13 cellular contexts compared by ENCODE assay signal in the genomic region with DNA sequence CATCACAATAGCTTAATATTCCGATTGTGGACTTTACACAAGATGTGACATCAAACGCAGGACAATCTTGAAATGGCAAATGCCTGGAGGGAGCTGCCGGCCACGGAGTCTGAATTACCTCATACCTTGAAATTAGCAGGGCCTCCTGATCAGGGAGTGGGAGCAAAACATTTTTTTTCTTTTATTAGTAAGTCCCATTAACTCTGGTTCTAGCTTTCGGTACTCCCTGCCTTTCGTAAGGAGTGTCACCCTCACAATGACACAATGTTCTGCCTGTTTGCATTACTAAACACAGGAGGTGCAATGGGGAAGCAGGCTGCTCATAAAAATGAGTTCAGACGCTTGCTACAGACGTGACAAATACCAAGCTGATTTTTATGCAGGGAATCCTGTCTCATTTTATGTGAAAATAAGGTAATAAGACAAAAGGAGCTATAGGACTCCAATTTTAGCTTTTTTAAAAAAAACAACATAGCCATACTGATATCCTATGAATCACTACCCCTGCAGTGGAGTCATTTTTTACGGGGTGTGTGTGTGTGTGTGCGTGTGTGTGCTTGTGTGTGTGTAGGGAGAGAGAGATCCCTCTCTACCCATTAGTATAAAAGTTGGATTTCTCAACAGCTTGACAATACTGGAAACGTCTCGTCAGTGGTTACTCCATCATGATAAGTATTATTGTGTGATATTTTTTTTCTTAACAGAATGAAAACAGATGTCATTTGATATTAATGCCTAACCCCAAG.
DNase-seq lines count a peak whose midpoint lies in the region; ATAC-seq and TF ChIP-seq lines count a peak whose summit lies in the region.
"Had no signal": no experiment of that assay in that cellular context is flagged by ENCODE, and none has a peak within 500 bp of the region (broad histone marks: within the 10 kb centered on the region; RNA-seq: fewer than 3 reads in every experiment).

No MANE protein-coding gene starts in this region.

- no peaks in the 10 kb centered on the region for H3K79me2 ChIP-seq in PC-3 (ENCODE audit: low read length)

- H3K4me3 ChIP-seq in PC-3 (ENCODE audit: low read length) (peak overlapping the region; percentile 20; the same call in 1 of the 2 replicates), esophagus squamous epithelium (no peak overlapping the region)
- H3K4me3 ChIP-seq: coronary artery had no signal

- ATAC-seq in PC-3 (peak; percentile 45), sciatic nerve (peak; percentile 78), HG03439 (IDR thresholded peaks at IDR 0.05; ENCODE audit: unreplicated experiment) (no peak), HG02588 (IDR thresholded peaks at IDR 0.05; ENCODE audit: unreplicated experiment) (no peak), HG03095 (IDR thresholded peaks at IDR 0.05; ENCODE audit: unreplicated experiment) (no peak)
- ATAC-seq: stimulated activated naive CD8-positive, alpha-beta T cell treated with anti-CD3 and anti-CD28 coated beads, Interleukin-15, Interleukin-2, amounts not matched to agents 100 U/mL and 50 U/mL, for 24 hours had no signal

- H3K9me2 ChIP-seq in PC-3 (replicated peaks; ENCODE audit: low read length): no peaks in the 10 kb centered on the region

- peak overlapping the region; percentile 92 for H3K27ac ChIP-seq in PC-3 (ENCODE audit: low read length)
- H3K27ac ChIP-seq in esophagus squamous epithelium: peak overlapping the region; percentile 9 to 85 (median 36)
- H3K27ac ChIP-seq: coronary artery, RWPE1 had no signal

- WGBS in esophagus squamous epithelium, 2 donors: 64 to 74% methylated on average over 12 of the region's 12 CpGs

- CTCF ChIA-PET in PC-3 (lab: Charles Lee): interaction anchor here (1.3 kb wide), 1 partner anchor 146 kb away, joined by 4 read pairs; no protein-coding TSS in a partner anchor

- no TSS peak for BruUV-seq in PC-3 (replicated peaks; lab: Mats Ljungman, UMichigan)

- H4K20me1 ChIP-seq in PC-3 (ENCODE audit: low read length): no peaks in the 10 kb centered on the region

- no peak for TF ChIP-seq CTCF in PC-3 (conservative IDR thresholded peaks at IDR 0.05; ENCODE audit: low read depth, low read length)
- no peak for TF ChIP-seq CTCF in esophagus squamous epithelium (IDR thresholded peaks at IDR 0.05)

- POLR2A ChIA-PET in PC-3 (lab: Charles Lee; ENCODE audit: unreplicated experiment): interaction anchor here (0.6 kb wide), 3 partner anchors 25 to 353 kb away, joined by 3 read pairs; no protein-coding TSS in a partner anchor

- peak overlapping the region; percentile 59 for H3K4me2 ChIP-seq in PC-3 (ENCODE audit: low read length)

- no peak for TF ChIP-seq POLR2A in esophagus squamous epithelium (IDR thresholded peaks at IDR 0.05)

- peak overlapping the region; percentile 16 for H3K9ac ChIP-seq in PC-3 (ENCODE audit: low read length)

- H3K27me3 ChIP-seq in PC-3 (ENCODE audit: low read length) (no peaks in the 10 kb centered on the region), esophagus squamous epithelium (no peaks in the 10 kb centered on the region)

- DNase-seq in EL (peak; percentile 72), PC-3 (peak; percentile 68), esophagus squamous epithelium (lab: John Stamatoyannopoulos, UW) (no peak), sciatic nerve (ENCODE audit: low spot score) (no peak), AML-193 (lab: John Stamatoyannopoulos, UW) (no peak)
- DNase-seq: Caco-2; NCI-H2081; stimulated activated naive CD8-positive, alpha-beta T cell treated with anti-CD3 and anti-CD28 coated beads, Interleukin-15, Interleukin-2, amounts not matched to agents 100 U/mL and 50 U/mL, for 24 hours had no signal

- H3F3A ChIP-seq in PC-3 (ENCODE audit: low read length, unreplicated experiment): peaks cover 7% of the 10 kb centered on the region

- H3K36me3 ChIP-seq in PC-3 (ENCODE audit: low read depth, low read length): no peaks in the 10 kb centered on the region
- H3K36me3 ChIP-seq in esophagus squamous epithelium: no peaks in the 10 kb centered on the region

- H2AFZ ChIP-seq in PC-3 (ENCODE audit: low read length): peak overlapping the region; percentile 50

- no peaks in the 10 kb centered on the region for H3K9me3 ChIP-seq in PC-3 (ENCODE audit: low read length)
- H3K9me3 ChIP-seq in esophagus squamous epithelium: peaks cover 0 to 7% (median 0%) of the 10 kb centered on the region in 3 donors
- H3K9me3 ChIP-seq: Caco-2 had no signal

- intact Hi-C loops in PC-3 (cut with micrococcal nuclease): loop anchor here (5.0 kb wide), 1 partner anchor 117 kb away; no protein-coding TSS in a partner anchor
- intact Hi-C loops in esophagus squamous epithelium (cut with DNase I): no loop called here
- intact Hi-C loops in sciatic nerve (cut with DNase I): no loop called here

- H3K4me1 ChIP-seq in PC-3 (ENCODE audit: insufficient read depth, low read length): peaks cover 68% of the 10 kb centered on the region
- H3K4me1 ChIP-seq in esophagus squamous epithelium: peaks cover 10 to 70% (median 13%) of the 10 kb centered on the region in 3 donors

Comparison
In these comparisons a context has a peak if more than half of its experiments do, and no peak if none do; other contexts are left out.
1. DNase-seq: peak in EL (single experiment) and PC-3 (single experiment); none in esophagus squamous epithelium (single experiment), sciatic nerve (single experiment) and AML-193 (0 of 2).
2. ATAC-seq: peak in PC-3 (single experiment) and sciatic nerve (single experiment); none in HG03439 (single experiment), HG02588 (single experiment) and HG03095 (single experiment).